6 cellular contexts compared by ENCODE assay signal in the genomic region with DNA sequence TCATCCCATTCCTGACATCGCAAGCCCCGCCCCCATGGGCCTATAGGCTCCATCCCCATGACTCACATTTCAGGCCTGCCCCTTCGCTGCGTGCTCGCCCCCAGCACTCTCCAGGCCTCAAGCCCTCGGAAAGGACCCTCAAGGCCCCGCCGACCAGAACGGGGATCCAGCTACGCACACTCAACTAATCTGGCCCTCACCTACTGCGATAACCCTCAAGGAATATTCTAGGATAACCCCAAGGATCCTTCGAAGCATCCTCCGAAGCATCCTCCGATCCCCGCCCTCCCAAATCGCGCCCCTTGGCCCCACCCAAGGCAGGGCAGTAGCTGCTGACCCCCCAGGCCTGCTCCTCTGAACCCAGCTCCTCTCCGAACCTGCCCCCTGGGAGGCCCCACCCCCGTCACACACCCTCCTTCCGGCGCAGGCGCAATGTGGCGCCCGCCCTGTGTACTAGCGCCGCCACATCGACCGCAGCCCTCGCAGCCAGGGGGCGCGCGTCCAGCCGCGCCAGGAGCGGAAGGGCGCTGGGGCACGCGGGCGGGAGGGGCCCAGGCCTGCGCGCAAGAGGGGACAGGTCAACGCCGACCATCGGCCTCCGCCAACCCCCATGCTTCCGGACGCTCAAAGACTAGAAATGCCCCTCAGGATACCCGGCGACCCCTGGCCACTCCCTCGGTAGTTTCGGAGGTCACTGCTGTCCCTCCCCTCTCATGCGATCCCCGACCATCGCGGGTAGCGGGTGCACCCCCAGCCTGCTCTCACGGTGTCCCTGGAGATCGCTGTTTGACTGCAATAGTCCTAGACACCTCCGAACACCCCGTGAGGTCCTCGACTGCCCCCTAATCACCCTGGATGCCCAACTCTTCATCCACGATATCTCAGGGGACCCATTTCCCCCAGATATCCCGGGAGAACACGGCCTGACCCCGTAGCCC. TPM values are rescaled to one million over a fixed set of nuclear protein-coding genes. Genes with fewer than 3 reads are reported as not detected.
DNase-seq lines count a peak whose midpoint lies in the region; ATAC-seq, FAIRE-seq and TF ChIP-seq lines count a peak whose summit lies in the region.

No MANE protein-coding gene starts in this region.

- H3K36me3 Mint-ChIP-seq in stimulated activated memory B cell treated with anti-CD40 and anti-IgM and Interleukin-4, amounts not matched to agents 10 μg/mL and 1 μg/mL and 100 μg/mL, for 72 hours = no peaks in the 10 kb centered on the region

- DNase-seq in GM12891 (ENCODE audit: insufficient read length, low spot score) (peak; percentile 70), OCI-M1 (lab: John Stamatoyannopoulos, UW) (peak; percentile 95), amniotic epithelial cell (ENCODE audit: low read depth) (peak; percentile 87), left colon (peak; percentile 90 to 91)

- peak; percentile 67 for ATAC-seq in HG03378 (IDR thresholded peaks at IDR 0.05; ENCODE audit: unreplicated experiment)
- ATAC-seq in left colon = peak; percentile 90
- peak; percentile 96 for ATAC-seq in stimulated activated memory B cell treated with anti-CD40 and anti-IgM and Interleukin-4, amounts not matched to agents 10 μg/mL and 1 μg/mL and 100 μg/mL, for 72 hours

- H3K4me3 Mint-ChIP-seq in stimulated activated memory B cell treated with anti-CD40 and anti-IgM and Interleukin-4, amounts not matched to agents 10 μg/mL and 1 μg/mL and 100 μg/mL, for 72 hours = peak overlapping the region; percentile 75

- H3K4me1 Mint-ChIP-seq in stimulated activated memory B cell treated with anti-CD40 and anti-IgM and Interleukin-4, amounts not matched to agents 10 μg/mL and 1 μg/mL and 100 μg/mL, for 72 hours = peaks cover 15% of the 10 kb centered on the region

- intact Hi-C loops in left colon (cut with DNase I, micrococcal nuclease) = no loop called here

- peak overlapping the region; percentile 82 for H3K27ac Mint-ChIP-seq in stimulated activated memory B cell treated with anti-CD40 and anti-IgM and Interleukin-4, amounts not matched to agents 10 μg/mL and 1 μg/mL and 100 μg/mL, for 72 hours

- no peak for FAIRE-seq in GM12891 (lab: Jason Lieb, UNC)

- TF ChIP-seq POLR2A in GM12891 (IDR thresholded peaks at IDR 0.05; ENCODE audit: low read depth, low read length) = no peak

- no peaks in the 10 kb centered on the region for H3K27me3 Mint-ChIP-seq in stimulated activated memory B cell treated with anti-CD40 and anti-IgM and Interleukin-4, amounts not matched to agents 10 μg/mL and 1 μg/mL and 100 μg/mL, for 72 hours

- H3K9me3 Mint-ChIP-seq in stimulated activated memory B cell treated with anti-CD40 and anti-IgM and Interleukin-4, amounts not matched to agents 10 μg/mL and 1 μg/mL and 100 μg/mL, for 72 hours = no peaks in the 10 kb centered on the region

TF ChIP-seq in GM12891, 5 proteins besides CTCF, POLR2A, EP300 and RAD21:
- TF ChIP-seq POU2F2 (IDR thresholded peaks at IDR 0.05; ENCODE audit: low read depth, low read length) (no peak), POLR2AphosphoS5 (IDR thresholded peaks at IDR 0.05; ENCODE audit: low read depth, low read length) (no peak), PAX5 (IDR thresholded peaks at IDR 0.05; ENCODE audit: insufficient read depth, low read length, severe bottlenecking) (no peak), SPI1 (IDR thresholded peaks at IDR 0.05; ENCODE audit: low read depth, low read length) (no peak)

RNA-seq across cellular contexts. Expression of a gene that starts 6.4 kb away (rescaled TPM):
- polyA plus RNA-seq in GM12891 (2012; ENCODE audit: low read depth, missing spikeins) = 0.33 TPM
- total RNA-seq in left colon = 10 to 100 TPM; 13.9 to 15.7 TPM

RNA-seq across cellular contexts. Expression of a gene that starts 15.5 kb away (rescaled TPM):
- 26.6 TPM for polyA plus RNA-seq in GM12891 (2012; ENCODE audit: low read depth, missing spikeins)
- total RNA-seq in left colon = 100 to 1,000 TPM; 140 to 142 TPM

RNA-seq across cellular contexts. Expression of a gene that starts 30.0 kb away (rescaled TPM):
- polyA plus RNA-seq in GM12891 (2012; ENCODE audit: low read depth, missing spikeins) = 8.1 TPM
- total RNA-seq in left colon = 10 to 100 TPM; 11.5 to 15.1 TPM

RNA-seq across cellular contexts. Expression of a gene that starts 32.6 kb away (rescaled TPM):
- 16.6 TPM for polyA plus RNA-seq in GM12891 (2012; ENCODE audit: low read depth, missing spikeins)
- total RNA-seq in left colon = 10 to 100 TPM; 21.7 to 23.8 TPM

RNA-seq across cellular contexts. Expression of a gene that starts 43.8 kb away (rescaled TPM):
- 0.71 TPM for polyA plus RNA-seq in GM12891 (2012; ENCODE audit: low read depth, missing spikeins)
- total RNA-seq in left colon = 1 to 10 TPM; 4.6 to 6.9 TPM

Comparison
In these comparisons a context has a peak if more than half of its experiments do, and no peak if none do; other contexts are left out.
1. Peak in every context shown above with its lines: DNase-seq and ATAC-seq.